ENCODE assay signal across 6 cellular contexts in genomic region chr2:74470742-74471141, GRCh38. TPM values are rescaled to one million over a fixed set of nuclear protein-coding genes. Genes with fewer than 3 reads are reported as not detected.
DNase-seq lines count a peak whose midpoint lies in the region; ATAC-seq and TF ChIP-seq lines count a peak whose summit lies in the region.
"Not testable (repeated sequence)": the region's sequence is repeated elsewhere in the genome, so short reads cannot be mapped to it uniquely, and the experiment has no call there.

No MANE protein-coding gene starts in this region.

- peak overlapping the region; percentile 22 for H3K27ac ChIP-seq in effector memory CD4-positive, alpha-beta T cell (ENCODE audit: insufficient read depth, low read length, poor library complexity, severe bottlenecking)

- H3K4me1 Mint-ChIP-seq in T-helper 2 cell treated with Interferon-gamma antibody and Interleukin-4, amounts not matched to agents 5 μg/mL and 100 μg/mL, for 36 hours (ENCODE audit: low read depth) = peaks cover 18% of the 10 kb centered on the region
- not testable (repeated sequence) for H3K4me1 Mint-ChIP-seq in activated T-helper 17 cell treated with anti-CD3 and anti-CD28 coated beads, Interleukin-2, amount 50 U/mL, for 72 hours; type B pancreatic cell (ENCODE audit: unreplicated experiment)
- H3K4me1 Mint-ChIP-seq in natural killer cell = peaks cover 23 to 31% of the 10 kb centered on the region in 2 donors

- H3K9me3 ChIP-seq in effector memory CD4-positive, alpha-beta T cell (ENCODE audit: control insufficient read depth, low read length) = not testable (repeated sequence)

- peaks cover 16% of the 10 kb centered on the region for H3K4me1 ChIP-seq in effector memory CD4-positive, alpha-beta T cell (ENCODE audit: control insufficient read depth, insufficient read depth, low read length, poor library complexity, severe bottlenecking)

- not testable (repeated sequence) for H3K4me3 ChIP-seq in effector memory CD4-positive, alpha-beta T cell (ENCODE audit: insufficient read depth, low read depth, low read length, poor library complexity, severe bottlenecking)

- H3K9me3 Mint-ChIP-seq in T-helper 2 cell treated with Interferon-gamma antibody and Interleukin-4, amounts not matched to agents 5 μg/mL and 100 μg/mL, for 36 hours; activated T-helper 17 cell treated with anti-CD3 and anti-CD28 coated beads, Interleukin-2, amount 50 U/mL, for 72 hours; natural killer cell; type B pancreatic cell: not testable (repeated sequence)

- not testable (repeated sequence) for H3K27me3 Mint-ChIP-seq in T-helper 2 cell treated with Interferon-gamma antibody and Interleukin-4, amounts not matched to agents 5 μg/mL and 100 μg/mL, for 36 hours (ENCODE audit: low read depth); activated T-helper 17 cell treated with anti-CD3 and anti-CD28 coated beads, Interleukin-2, amount 50 U/mL, for 72 hours; natural killer cell (ENCODE audit: low read depth in 2 of 2); type B pancreatic cell

- H3K27ac Mint-ChIP-seq in T-helper 2 cell treated with Interferon-gamma antibody and Interleukin-4, amounts not matched to agents 5 μg/mL and 100 μg/mL, for 36 hours = peak overlapping the region; percentile 77
- peak overlapping the region; percentile 81 for H3K27ac Mint-ChIP-seq in activated T-helper 17 cell treated with anti-CD3 and anti-CD28 coated beads, Interleukin-2, amount 50 U/mL, for 72 hours
- H3K27ac Mint-ChIP-seq in natural killer cell (peak overlapping the region; percentile 64 to 86), type B pancreatic cell (peak overlapping the region; percentile 74)

- peak; percentile 18 for TF ChIP-seq POLR2A in GM18505 (IDR thresholded peaks at IDR 0.05; ENCODE audit: borderline replicate concordance, extremely low read depth, insufficient read depth, insufficient read length)

- H3K36me3 ChIP-seq in effector memory CD4-positive, alpha-beta T cell (ENCODE audit: control insufficient read depth, insufficient read depth, low read length) = not testable (repeated sequence)

- ATAC-seq in GM18505 (IDR thresholded peaks at IDR 0.05; ENCODE audit: unreplicated experiment); activated T-helper 17 cell treated with anti-CD3 and anti-CD28 coated beads, Interleukin-2, amount 50 U/mL, for 72 hours (replicated peaks); natural killer cell: not testable (repeated sequence)

- TF ChIP-seq CTCF in natural killer cell (IDR thresholded peaks at IDR 0.05); type B pancreatic cell (conservative IDR thresholded peaks at IDR 0.05): not testable (repeated sequence)

- H3K4me3 Mint-ChIP-seq in T-helper 2 cell treated with Interferon-gamma antibody and Interleukin-4, amounts not matched to agents 5 μg/mL and 100 μg/mL, for 36 hours = peak overlapping the region; percentile 74
- H3K4me3 Mint-ChIP-seq in activated T-helper 17 cell treated with anti-CD3 and anti-CD28 coated beads, Interleukin-2, amount 50 U/mL, for 72 hours = peak overlapping the region; percentile 98
- H3K4me3 Mint-ChIP-seq in natural killer cell (peak overlapping the region; percentile 74), type B pancreatic cell (peak overlapping the region; percentile 73)

- H3K27me3 ChIP-seq in effector memory CD4-positive, alpha-beta T cell (replicated peaks; ENCODE audit: control insufficient read depth, insufficient read depth, low read length, poor library complexity, severe bottlenecking) = not testable (repeated sequence)

- DNase-seq in T-helper 2 cell treated with Interferon-gamma antibody and Interleukin-4, amounts not matched to agents 5 μg/mL and 100 μg/mL, for 36 hours (ENCODE audit: low spot score); effector memory CD4-positive, alpha-beta T cell; natural killer cell; type B pancreatic cell (ENCODE audit: extremely low spot score, unreplicated experiment): not testable (repeated sequence)

- intact Hi-C loops in natural killer cell (cut with micrococcal nuclease) = not testable (repeated sequence)

- H3K36me3 Mint-ChIP-seq in T-helper 2 cell treated with Interferon-gamma antibody and Interleukin-4, amounts not matched to agents 5 μg/mL and 100 μg/mL, for 36 hours (ENCODE audit: low read depth) = peaks cover 32% of the 10 kb centered on the region
- peaks cover 52% of the 10 kb centered on the region for H3K36me3 Mint-ChIP-seq in activated T-helper 17 cell treated with anti-CD3 and anti-CD28 coated beads, Interleukin-2, amount 50 U/mL, for 72 hours (ENCODE audit: low read depth)
- not testable (repeated sequence) for H3K36me3 Mint-ChIP-seq in natural killer cell
- H3K36me3 Mint-ChIP-seq in type B pancreatic cell = peaks cover 16% of the 10 kb centered on the region

RNA-seq across cellular contexts. Expression of gene MRPL53, which starts 1.7 kb away (rescaled TPM):
- 10 to 100 TPM; 83.8 to 91.2 TPM for total RNA-seq in activated T-helper 17 cell treated with anti-CD3 and anti-CD28 coated beads, Interleukin-2, amount 50 U/mL, for 72 hours
- total RNA-seq in natural killer cell (10 to 100 TPM; 42.4 to 49.7 (median 42.4) TPM), type B pancreatic cell (ENCODE audit: low replicate concordance) (74.2 and 76.1 TPM in 2 replicates)

RNA-seq across cellular contexts. Expression of gene MOGS, which starts 5.6 kb away (rescaled TPM):
- 10 to 100 TPM; 68.3 to 70.9 TPM for total RNA-seq in activated T-helper 17 cell treated with anti-CD3 and anti-CD28 coated beads, Interleukin-2, amount 50 U/mL, for 72 hours
- total RNA-seq in natural killer cell (10 to 100 TPM; 87.0 to 93.4 (median 91.5) TPM), type B pancreatic cell (ENCODE audit: low replicate concordance) (60.9 and 73.1 TPM in 2 replicates)

RNA-seq across cellular contexts. Expression of gene CCDC142, which starts 12.1 kb away (rescaled TPM):
- 10 to 100 TPM; 25.4 to 26.3 TPM for total RNA-seq in activated T-helper 17 cell treated with anti-CD3 and anti-CD28 coated beads, Interleukin-2, amount 50 U/mL, for 72 hours
- total RNA-seq in natural killer cell = 10 to 100 TPM; 14.9 to 25.2 (median 15.6) TPM
- total RNA-seq in type B pancreatic cell (ENCODE audit: low replicate concordance) = 18.0 and 30.1 TPM in 2 replicates

RNA-seq across cellular contexts. Expression of gene TTC31, which starts 12.1 kb away (rescaled TPM):
- 10 to 100 TPM; 27.2 to 32.4 TPM for total RNA-seq in activated T-helper 17 cell treated with anti-CD3 and anti-CD28 coated beads, Interleukin-2, amount 50 U/mL, for 72 hours
- total RNA-seq in natural killer cell (10 to 100 TPM; 51.3 to 59.7 (median 53.1) TPM), type B pancreatic cell (ENCODE audit: low replicate concordance) (21.1 and 27.5 TPM in 2 replicates)

RNA-seq across cellular contexts. Expression of gene WBP1, which starts 12.5 kb away (rescaled TPM):
- total RNA-seq in activated T-helper 17 cell treated with anti-CD3 and anti-CD28 coated beads, Interleukin-2, amount 50 U/mL, for 72 hours = 10 to 100 TPM; 34.1 to 48.5 TPM
- 10 to 100 TPM; 65.1 to 68.3 (median 65.4) TPM for total RNA-seq in natural killer cell
- total RNA-seq in type B pancreatic cell (ENCODE audit: low replicate concordance) = 76.7 and 121 TPM in 2 replicates
